ENCODE assay signal across 23 cellular contexts in genomic region chr14:51561141-51561540, GRCh38.
A peak's percentile ranks its signal among the peaks of the same experiment; 100 is the strongest.
DNase-seq lines count a peak whose midpoint lies in the region; ATAC-seq, FAIRE-seq and TF ChIP-seq lines count a peak whose summit lies in the region.
"Had no signal": no experiment of that assay in that cellular context is flagged by ENCODE, and none has a peak within 500 bp of the region (broad histone marks: within the 10 kb centered on the region; RNA-seq: fewer than 3 reads in every experiment).

No MANE protein-coding gene starts in this region.

- H3K27me3 ChIP-seq in lower lobe of right lung (ENCODE audit: low read depth) = no peaks in the 10 kb centered on the region
- H3K27me3 ChIP-seq: Peyer's patch had no signal

- no peaks in the 10 kb centered on the region for H3K9me3 ChIP-seq in lower lobe of right lung
- H3K9me3 ChIP-seq: Peyer's patch had no signal

- TF ChIP-seq CTCF in lower lobe of right lung (IDR thresholded peaks at IDR 0.05) = no peak

- FAIRE-seq in RCC 7860 (lab: Jason Lieb, UNC) = no peak
- FAIRE-seq: G401.6, GM12892, HTR-8/SVneo had no signal

- no peaks in the 10 kb centered on the region for H3K4me1 ChIP-seq in lower lobe of right lung
- H3K4me1 ChIP-seq: Peyer's patch had no signal

- no peak overlapping the region for H3K4me3 ChIP-seq in lower lobe of right lung
- H3K4me3 ChIP-seq: Peyer's patch, SK-N-MC had no signal

- intact Hi-C loops in lower lobe of right lung (cut with DNase I) = no loop called here

- no peak overlapping the region for H3K27ac ChIP-seq in lower lobe of right lung
- H3K27ac ChIP-seq: C4-2B, Peyer's patch, SK-N-MC had no signal

- ATAC-seq in lower lobe of right lung = no peak
- no peak for ATAC-seq in GM18868 (IDR thresholded peaks at IDR 0.05; ENCODE audit: unreplicated experiment)

- in situ Hi-C loops in SK-MEL-5 (cut with HindIII; ENCODE audit: low pct_unique_long_range_greater_than_20kb, low sequenced_read_pairs) = no loop called here

- no peaks in the 10 kb centered on the region for H3K36me3 ChIP-seq in lower lobe of right lung
- H3K36me3 ChIP-seq: Peyer's patch had no signal

- DNase-seq in COLO829 (ENCODE audit: low spot score) (peak; percentile 91), SK-MEL-5 (ENCODE audit: low read depth, low spot score) (peak; percentile 96), globus pallidus (ENCODE audit: low spot score) (peak; percentile 36), pons (ENCODE audit: low spot score) (peak; percentile 40), RCC 7860 (ENCODE audit: low spot score) (no peak), lower lobe of right lung (no peak)
- DNase-seq in activated naive CD4-positive, alpha-beta T cell (lab: John Stamatoyannopoulos, UW) = no peak
- DNase-seq: AML-193; CD8-positive, alpha-beta memory T cell; MV-4-11; NCI-H1105 treated with DMSO at 0.1 percent for 48 hours; NCI-H2029 treated with DMSO at 0.1 percent for 48 hours; NCI-H226; NCI-H524; NCI-H82; Peyer's patch; SHP77 had no signal

Comparison
In these comparisons a context has a peak if more than half of its experiments do, and no peak if none do; other contexts are left out.
1. DNase-seq: peak in COLO829 (single experiment), SK-MEL-5 (single experiment), globus pallidus (single experiment) and pons (single experiment); none in RCC 7860 (single experiment), activated naive CD4-positive, alpha-beta T cell (0 of 4) and lower lobe of right lung (single experiment).